ENCODE assay signal across 11 cellular contexts in genomic region chr1:233114159-233114558, GRCh38.
DNase-seq lines count a peak whose midpoint lies in the region; ATAC-seq, FAIRE-seq and TF ChIP-seq lines count a peak whose summit lies in the region.
"Had no signal": no experiment of that assay in that cellular context is flagged by ENCODE, and none has a peak within 500 bp of the region (broad histone marks: within the 10 kb centered on the region; RNA-seq: fewer than 3 reads in every experiment).

No MANE protein-coding gene starts in this region.

- TF ChIP-seq POLR2A in A549 (IDR thresholded peaks at IDR 0.05; ENCODE audit: low read length) = no peak
- no peak for TF ChIP-seq POLR2A in testis (IDR thresholded peaks at IDR 0.05)

- no peaks in the 10 kb centered on the region for H3K27me3 ChIP-seq in testis

- 24% methylated on average over 5 of the region's 5 CpGs for WGBS in A549 (ENCODE audit: missing lambda C conversion rate)
- 87 to 89% methylated on average over 5 of the region's 5 CpGs for WGBS in testis, 2 donors

- CTCF ChIA-PET in A549 (lab: Yijun Ruan, JAX) = no interaction called here

- intact Hi-C loops in testis (cut with DNase I; ENCODE audit: low total_unique reads) = no loop called here

- POLR2A ChIA-PET in A549 (lab: Yijun Ruan, JAX) = interaction anchor here (1.6 kb wide), 1 partner anchor 245 kb away, joined by 6 read pairs; no protein-coding TSS in a partner anchor

- H3K4me3 ChIP-seq in A549 (peak overlapping the region; percentile 17; the same call in 1 of the 3 replicates), testis (no peak overlapping the region)

- TF ChIP-seq EP300 in A549 (IDR thresholded peaks at IDR 0.05) = no peak

- ATAC-seq in A549 (peak in 1 of 2 experiments; percentile 13; a peak in 3 of 6 replicates), HG03045 (IDR thresholded peaks at IDR 0.05; ENCODE audit: unreplicated experiment) (no peak)

- H3K4me1 ChIP-seq in A549 = peaks cover 41% of the 10 kb centered on the region
- no peaks in the 10 kb centered on the region for H3K4me1 ChIP-seq in testis

- H3K36me3 ChIP-seq in testis (ENCODE audit: low read depth, missing control alignments) = no peaks in the 10 kb centered on the region
- H3K36me3 ChIP-seq: thoracic aorta had no signal

- H3K9me3 ChIP-seq in A549 (peaks cover 24% of the 10 kb centered on the region), testis (no peaks in the 10 kb centered on the region)
- H3K9me3 ChIP-seq: thoracic aorta had no signal

- TF ChIP-seq CTCF in A549 (IDR thresholded peaks at IDR 0.05) (no peak), testis (IDR thresholded peaks at IDR 0.05) (no peak)

- TF ChIP-seq RAD21 in A549 (conservative IDR thresholded peaks at IDR 0.05 in 1 of 2, IDR thresholded peaks at IDR 0.05 in 1 of 2) = no peak

- FAIRE-seq in A549 (lab: Jason Lieb, UNC) = no peak

- DNase-seq in A549 (ENCODE audit: low read depth in 1 of 2, low spot score in 1 of 2) (peak; percentile 8 to 72), HT1080 (ENCODE audit: low read depth) (peak; percentile 83), amniotic epithelial cell (ENCODE audit: low read depth) (peak; percentile 42), iris pigment epithelial cell (ENCODE audit: low read depth) (peak; percentile 78), epidermal melanocyte (ENCODE audit: insufficient read length, low spot score) (no peak), NCI-H1048 (lab: John Stamatoyannopoulos, UW) (no peak), testis (no peak)
- DNase-seq: activated naive CD4-positive, alpha-beta T cell treated with anti-CD3 and anti-CD28 coated beads, Interleukin-2, amount 50 U/mL, for 16 hours; T-helper 9 cell had no signal

- H3K27ac ChIP-seq in A549 (peak overlapping the region; percentile 93), testis (no peak overlapping the region)

- H3K4me2 ChIP-seq in A549 = peak overlapping the region; percentile 76

TF ChIP-seq in A549, 52 proteins besides CTCF, POLR2A, EP300 and RAD21:
- TF ChIP-seq USF2 (IDR thresholded peaks at IDR 0.05) (no peak), HOXB5 (CRISPR knock-in tag; IDR thresholded peaks at IDR 0.05) (peak; percentile 72), ATOH8 (CRISPR knock-in tag; IDR thresholded peaks at IDR 0.05; ENCODE audit: low read depth) (0 out of 2 replicates have a peak, but pooled peaks have one; percentile 63), ZSCAN20 (CRISPR knock-in tag; IDR thresholded peaks at IDR 0.05) (peak; percentile 76; the same call in 1 of the 2 replicates), HMGXB4 (CRISPR knock-in tag; IDR thresholded peaks at IDR 0.05; ENCODE audit: borderline replicate concordance) (peak; percentile 64; the same call in 1 of the 2 replicates), HEYL (CRISPR knock-in tag; IDR thresholded peaks at IDR 0.05) (0 out of 2 replicates have a peak, but pooled peaks have one; percentile 14), FOXS1 (CRISPR knock-in tag; IDR thresholded peaks at IDR 0.05) (no peak), FOSB (CRISPR knock-in tag; IDR thresholded peaks at IDR 0.05) (peak; percentile 50), HOXA7 (CRISPR knock-in tag; IDR thresholded peaks at IDR 0.05) (peak; percentile 68; the same call in 1 of the 2 replicates), ZNF302 (CRISPR knock-in tag; IDR thresholded peaks at IDR 0.05) (peak; percentile 40; the same call in 1 of the 2 replicates), RFX5 (IDR thresholded peaks at IDR 0.05) (no peak), EHF (CRISPR knock-in tag; IDR thresholded peaks at IDR 0.05) (peak; percentile 81), TFCP2L1 (CRISPR knock-in tag; IDR thresholded peaks at IDR 0.05) (peak; percentile 35; the same call in 1 of the 2 replicates), FOSL2 (IDR thresholded peaks at IDR 0.05) (no peak), FOSL2 (CRISPR knock-in tag; IDR thresholded peaks at IDR 0.05) (peak; percentile 82), BHLHE40 (IDR thresholded peaks at IDR 0.05; ENCODE audit: low read depth, low read length) (no peak), TP53 (CRISPR knock-in tag; IDR thresholded peaks at IDR 0.05) (peak; percentile 93)
TF ChIP-seq in A549: peak in this region for 12.

Comparison
In these comparisons a context has a peak if more than half of its experiments do, and no peak if none do; other contexts are left out.
1. DNase-seq: peak in A549 (2 of 2), HT1080 (single experiment), amniotic epithelial cell (single experiment) and iris pigment epithelial cell (single experiment); none in epidermal melanocyte (single experiment), NCI-H1048 (single experiment) and testis (single experiment).
2. H3K27ac ChIP-seq: peak in A549 (2 of 2); none in testis (0 of 2).